In the genomic region with DNA sequence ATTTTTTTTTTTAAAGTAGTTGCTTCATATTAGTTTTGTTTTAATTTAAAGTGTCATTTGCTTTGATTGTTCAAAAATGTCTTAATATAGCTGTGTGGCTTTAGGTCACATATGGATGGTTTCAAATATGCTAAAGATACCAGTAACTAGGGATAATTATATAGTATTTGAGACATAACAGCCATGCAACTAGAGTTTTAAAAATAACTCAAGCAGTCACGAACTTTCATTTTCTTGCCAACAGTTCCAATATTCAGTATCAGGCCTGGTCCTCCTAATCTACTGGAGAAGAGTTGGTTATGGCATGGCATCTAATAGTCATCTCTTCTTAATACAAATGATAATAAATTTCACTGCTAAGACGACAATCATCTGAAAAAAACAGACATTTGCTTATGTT, we compare ENCODE assay signal across 16 cellular contexts. TPM values are rescaled to one million over a fixed set of nuclear protein-coding genes. Genes with fewer than 3 reads are reported as not detected.
DNase-seq lines count a peak whose midpoint lies in the region; ATAC-seq, FAIRE-seq and TF ChIP-seq lines count a peak whose summit lies in the region.
"Had no signal": no experiment of that assay in that cellular context is flagged by ENCODE, and none has a peak within 500 bp of the region (broad histone marks: within the 10 kb centered on the region; RNA-seq: fewer than 3 reads in every experiment).

No MANE protein-coding gene starts in this region.

- no peak overlapping the region for H2AFZ ChIP-seq in fibroblast of lung (ENCODE audit: low read length)

- no peaks in the 10 kb centered on the region for H3K9me3 ChIP-seq in A549
- H3K9me3 ChIP-seq in SK-N-MC (ENCODE audit: low read depth, low read length) = no peaks in the 10 kb centered on the region
- H3K9me3 ChIP-seq in fibroblast of lung (ENCODE audit: control insufficient read depth, insufficient read depth, low read depth, low read length) = no peaks in the 10 kb centered on the region
- no peaks in the 10 kb centered on the region for H3K9me3 ChIP-seq in psoas muscle

- peaks cover 65% of the 10 kb centered on the region for H3K4me1 ChIP-seq in A549
- H3K4me1 ChIP-seq in fibroblast of lung (ENCODE audit: control insufficient read depth, extremely low read depth, insufficient read depth, low read length) = peaks cover 53% of the 10 kb centered on the region
- H3K4me1 ChIP-seq in psoas muscle = peaks cover 79% of the 10 kb centered on the region

- TF ChIP-seq CTCF in A549 (IDR thresholded peaks at IDR 0.05) (no peak), fibroblast of lung (conservative IDR thresholded peaks at IDR 0.05 in 1 of 2, IDR thresholded peaks at IDR 0.05 in 1 of 2; ENCODE audit: low read depth in 1 of 2, low read length in 2 of 2) (no peak), psoas muscle (IDR thresholded peaks at IDR 0.05) (no peak)

- H3K9me3 Mint-ChIP-seq in activated naive CD4-positive, alpha-beta T cell treated with anti-CD3 and anti-CD28 coated beads, Interleukin-2, amount 50 U/mL, for 72 hours = no peaks in the 10 kb centered on the region
- H3K9me3 Mint-ChIP-seq: naive B cell; T-helper 1 cell treated with Interleukin-12 subunit alpha and Interleukin-12 subunit beta and Interleukin-4 antibody, amounts not matched to agents 30 μg/mL and 1 μg/mL, for 36 hours had no signal

- TF ChIP-seq EP300 in A549 (IDR thresholded peaks at IDR 0.05) = no peak

- intact Hi-C loops in psoas muscle (cut with DNase I) = no loop called here

- H3K27ac ChIP-seq in A549 (peak overlapping the region; percentile 58 to 88; a peak in 5 of 6 replicates), SK-N-MC (0 out of 2 replicates have a peak overlapping the region, but pooled peaks have one; percentile 2), fibroblast of lung (ENCODE audit: insufficient read depth, low read length) (peak overlapping the region; percentile 89), psoas muscle (peak overlapping the region; percentile 98)

- H3K9ac ChIP-seq in SK-N-MC (ENCODE audit: insufficient read length) (no peak overlapping the region), fibroblast of lung (ENCODE audit: insufficient read depth, low read length) (no peak overlapping the region)

- no peak for FAIRE-seq in A549 (lab: Jason Lieb, UNC)

- H3K4me3 ChIP-seq in A549 = no peak overlapping the region
- H3K4me3 ChIP-seq in SK-N-MC = no peak overlapping the region
- peak overlapping the region; percentile 2 to 96 (median 46) for H3K4me3 ChIP-seq in fibroblast of lung (replicated peaks in 1 of 4; ENCODE audit: control extremely low read depth in 1 of 4, insufficient read depth in 1 of 4, low read depth in 3 of 4, low read length in 4 of 4)
- H3K4me3 ChIP-seq in psoas muscle = peak overlapping the region; percentile 85

- H3K36me3 Mint-ChIP-seq in activated naive CD4-positive, alpha-beta T cell treated with anti-CD3 and anti-CD28 coated beads, Interleukin-2, amount 50 U/mL, for 72 hours = peaks cover 18 to 26% of the 10 kb centered on the region in 2 donors
- H3K36me3 Mint-ChIP-seq: naive B cell had no signal

- DNase-seq in A549 (ENCODE audit: low read depth in 1 of 2, low spot score in 1 of 2) (no peak), SK-N-MC (ENCODE audit: low read depth, low spot score) (no peak), fibroblast of lung (ENCODE audit: low read depth in 2 of 2) (no peak), psoas muscle (no peak), DMS 273 (lab: John Stamatoyannopoulos, UW; ENCODE audit: unreplicated experiment) (no peak), medulla oblongata (ENCODE audit: extremely low spot score) (no peak), NOMO-1 treated with dmso at 0.1 percent for 144 hours (lab: John Stamatoyannopoulos, UW; ENCODE audit: unreplicated experiment) (no peak)
- DNase-seq in activated naive CD4-positive, alpha-beta T cell treated with anti-CD3 and anti-CD28 coated beads, Interleukin-2, amount 50 U/mL, for 72 hours (ENCODE audit: low spot score in 2 of 2) = no peak
- DNase-seq: activated CD8-positive, alpha-beta memory T cell treated with anti-CD3 and anti-CD28 coated beads for 24 hours; DMS53; KG1; naive B cell; NCI-H2081; stimulated activated naive CD4-positive, alpha-beta T cell treated with Interleukin-2 at 50 U/mL for 16 hours had no signal

- no peak for TF ChIP-seq POLR2A in A549 (IDR thresholded peaks at IDR 0.05; ENCODE audit: low read length)

- no peak for TF ChIP-seq RAD21 in A549 (conservative IDR thresholded peaks at IDR 0.05 in 1 of 2, IDR thresholded peaks at IDR 0.05 in 1 of 2)

- no peaks in the 10 kb centered on the region for H4K20me1 ChIP-seq in fibroblast of lung (ENCODE audit: control insufficient read depth, extremely low read depth, insufficient read depth, low read length)

- 58% methylated on average over 2 of the region's 2 CpGs for WGBS in A549 (ENCODE audit: missing lambda C conversion rate)
- WGBS in psoas muscle, 3 donors = 11 to 13% (median 13%) methylated on average over 2 of the region's 2 CpGs

- no peaks in the 10 kb centered on the region for H3K27me3 ChIP-seq in fibroblast of lung (ENCODE audit: control insufficient read depth, insufficient read depth, low read length)
- H3K27me3 ChIP-seq in psoas muscle (ENCODE audit: insufficient read depth in 3 of 3, low read length in 2 of 3) = no peaks in the 10 kb centered on the region

- H3K79me2 ChIP-seq in fibroblast of lung (ENCODE audit: control insufficient read depth, insufficient read depth, low read length) = peaks cover 95% of the 10 kb centered on the region

- CTCF ChIA-PET in A549 (lab: Yijun Ruan, JAX) = interaction anchor here (1.0 kb wide), 1 partner anchor 111 kb away, joined by 3 read pairs; no protein-coding TSS in a partner anchor

- H3K36me3 ChIP-seq in SK-N-MC (ENCODE audit: insufficient read depth, low read length) (peaks cover 40% of the 10 kb centered on the region), fibroblast of lung (ENCODE audit: control insufficient read depth, insufficient read depth, low read length) (peaks cover 4% of the 10 kb centered on the region), psoas muscle (ENCODE audit: insufficient read depth in 1 of 2, low read depth in 1 of 2) (peaks cover 13 to 49% of the 10 kb centered on the region in 2 donors)

- no peak for ATAC-seq in A549
- ATAC-seq in psoas muscle = no peak
- ATAC-seq in activated naive CD4-positive, alpha-beta T cell treated with anti-CD3 and anti-CD28 coated beads, Interleukin-2, amount 50 U/mL, for 72 hours = no peak

- POLR2A ChIA-PET in A549 (lab: Yijun Ruan, JAX) = no interaction called here

- H3K4me2 ChIP-seq in A549 (peak overlapping the region; percentile 96), fibroblast of lung (ENCODE audit: extremely low read depth, insufficient read depth, low read length) (peak overlapping the region; percentile 94)

- no peak overlapping the region for H3K27ac Mint-ChIP-seq in activated naive CD4-positive, alpha-beta T cell treated with anti-CD3 and anti-CD28 coated beads, Interleukin-2, amount 50 U/mL, for 72 hours
- H3K27ac Mint-ChIP-seq: activated naive CD8-positive, alpha-beta T cell; naive B cell; T-helper 1 cell treated with Interleukin-12 subunit alpha and Interleukin-12 subunit beta and Interleukin-4 antibody, amounts not matched to agents 30 μg/mL and 1 μg/mL, for 36 hours had no signal

TF ChIP-seq in A549, 52 proteins besides CTCF, POLR2A, EP300 and RAD21:
- TF ChIP-seq RNF2 (IDR thresholded peaks at IDR 0.05; ENCODE audit: borderline replicate concordance, low read depth) (no peak), CBX8 (IDR thresholded peaks at IDR 0.05) (no peak)

RNA-seq across cellular contexts. Expression of a gene that starts 24.0 kb away (rescaled TPM):
- polyA plus RNA-seq in A549 (2011; rRNA removed) (not detected in 2 replicates), A549 (2017; fragmentation: RNase III; extraction: RNeasy Plus Mini Kit Qiagen cat#74134 plus additional on column Dnase treatment) (not detected in 3 replicates), fibroblast of lung (not detected in 2 replicates), psoas muscle (not detected)
- polyA plus RNA-seq in A549 (2012; cell fraction: cytosol; rRNA removed) = not detected in 2 replicates
- 0.24 TPM in 1 of 2 replicates, not detected in the other for polyA plus RNA-seq in A549 (2012; cell fraction: nucleus; rRNA removed)
- polyA minus RNA-seq in A549 (2011; rRNA and poly(A)+ RNA removed) = not detected in 2 replicates
- total RNA-seq in fibroblast of lung (not detected in 2 replicates), psoas muscle (not detected)
- not detected in 2 replicates for polyA plus RNA-seq in fibroblast of lung (2012)
- not detected in 2 replicates for polyA minus RNA-seq in fibroblast of lung (ENCODE audit: low replicate concordance)
- not detected for total RNA-seq in activated naive CD4-positive, alpha-beta T cell treated with anti-CD3 and anti-CD28 coated beads, Interleukin-2, amount 50 U/mL, for 72 hours

Comparison
In these comparisons a context has a peak if more than half of its experiments do, and no peak if none do; other contexts are left out.
1. H3K27ac ChIP-seq: peak in every context shown above with its lines; median percentile 98 in psoas muscle; 89 in fibroblast of lung; 73 in A549; 2 in SK-N-MC.
2. H3K4me3 ChIP-seq: peak in fibroblast of lung (4 of 4) and psoas muscle (single experiment); none in A549 (single experiment) and SK-N-MC (single experiment).